ENCODE assay signal across 16 cellular contexts in the genomic region with DNA sequence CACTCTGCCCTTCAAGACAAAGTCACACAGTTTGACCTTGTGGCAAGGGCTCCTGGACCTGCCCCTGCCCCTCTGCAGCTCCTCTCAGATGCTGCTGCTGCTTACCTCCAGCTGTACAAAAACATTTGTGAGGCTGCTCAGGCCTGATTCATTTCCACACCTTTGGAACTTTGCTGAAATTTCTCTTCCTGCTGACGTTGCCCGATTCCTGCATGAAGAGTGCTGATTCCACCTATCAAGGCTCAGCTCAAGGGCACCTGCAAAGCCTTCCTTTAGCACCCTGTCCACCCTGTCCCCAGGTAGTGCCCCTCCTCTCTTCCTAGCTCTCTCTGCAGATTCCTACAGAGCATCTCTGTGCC.
"Had no signal": no experiment of that assay in that cellular context is flagged by ENCODE, and none has a peak within 500 bp of the region (broad histone marks: within the 10 kb centered on the region; RNA-seq: fewer than 3 reads in every experiment).

No MANE protein-coding gene starts in this region.

- ATAC-seq: activated CD8-positive, alpha-beta T cell treated with anti-CD3 and anti-CD28 coated beads, Interleukin-2, amount 10 ng/mL, durations not matched to agents 7 days and 5 days; activated naive CD4-positive, alpha-beta T cell treated with anti-CD3 and anti-CD28 coated beads, Interleukin-2, amount 50 U/mL, for 72 hours; lower lobe of right lung; WTC11 had no signal

- H3K36me3 ChIP-seq: lower lobe of right lung, ovary had no signal

- H3K4me3 Mint-ChIP-seq: activated CD4-positive, alpha-beta T cell treated with anti-CD3 and anti-CD28 coated beads, Interleukin-2, amount 10 ng/mL, durations not matched to agents 24 days and 14 days; activated CD8-positive, alpha-beta T cell treated with anti-CD3 and anti-CD28 coated beads, Interleukin-2, amount 10 ng/mL, durations not matched to agents 7 days and 5 days; type B pancreatic cell; WTC11 had no signal

- H3K36me3 Mint-ChIP-seq: activated naive CD4-positive, alpha-beta T cell treated with anti-CD3 and anti-CD28 coated beads, Interleukin-2, amount 50 U/mL, for 72 hours; type B pancreatic cell; WTC11 had no signal

- H3K27me3 ChIP-seq: ovary had no signal

- H3K27ac Mint-ChIP-seq: activated CD4-positive, alpha-beta T cell treated with anti-CD3 and anti-CD28 coated beads, Interleukin-2, amount 10 ng/mL, durations not matched to agents 24 days and 14 days; activated CD8-positive, alpha-beta T cell treated with anti-CD3 and anti-CD28 coated beads, Interleukin-2, amount 10 ng/mL, durations not matched to agents 7 days and 5 days; activated naive CD4-positive, alpha-beta T cell treated with anti-CD3 and anti-CD28 coated beads, Interleukin-2, amount 50 U/mL, for 72 hours; type B pancreatic cell; WTC11 had no signal

- H3K27me3 Mint-ChIP-seq: activated CD4-positive, alpha-beta T cell treated with anti-CD3 and anti-CD28 coated beads, Interleukin-2, amount 10 ng/mL, durations not matched to agents 24 days and 14 days had no signal

- H3K4me1 ChIP-seq: lower lobe of right lung had no signal

- H3K4me3 ChIP-seq: lower lobe of right lung, ovary had no signal

- H3K27ac ChIP-seq: lower lobe of right lung, ovary had no signal

- H3K9me3 Mint-ChIP-seq: activated CD4-positive, alpha-beta T cell treated with anti-CD3 and anti-CD28 coated beads, Interleukin-2, amount 10 ng/mL, durations not matched to agents 24 days and 14 days; activated naive CD4-positive, alpha-beta T cell treated with anti-CD3 and anti-CD28 coated beads, Interleukin-2, amount 50 U/mL, for 72 hours; type B pancreatic cell; WTC11 had no signal

- DNase-seq: activated CD4-positive, alpha-beta T cell treated with anti-CD3 and anti-CD28 coated beads, Interleukin-2, amount 10 ng/mL, durations not matched to agents 24 days and 14 days; activated CD8-positive, alpha-beta memory T cell treated with anti-CD3 and anti-CD28 coated beads, Interleukin-2, amount 50 U/mL, for 4 hours; activated CD8-positive, alpha-beta T cell treated with anti-CD3 and anti-CD28 coated beads, Interleukin-2, amount 10 ng/mL, durations not matched to agents 7 days and 5 days; activated gamma-delta T cell; activated T-cell treated with anti-CD3 and anti-CD28 coated beads, Interleukin-2, amount 50 U/mL, for 48 hours; caudate nucleus; foreskin melanocyte; head of caudate nucleus; lower lobe of right lung; midbrain; ovary; stimulated activated naive CD4-positive, alpha-beta T cell; T-helper 2 cell had no signal

- H3K4me1 Mint-ChIP-seq: activated CD4-positive, alpha-beta T cell treated with anti-CD3 and anti-CD28 coated beads, Interleukin-2, amount 10 ng/mL, durations not matched to agents 24 days and 14 days; WTC11 had no signal

- H3K9me3 ChIP-seq: lower lobe of right lung, ovary had no signal
